In genomic region chr15:68055224-68055705, GRCh38 we compare ENCODE assay signal across 8 cellular contexts. TPM values are rescaled to one million over a fixed set of nuclear protein-coding genes. Genes with fewer than 3 reads are reported as not detected.
DNase-seq lines count a peak whose midpoint lies in the region; TF ChIP-seq lines count a peak whose summit lies in the region.

No MANE protein-coding gene starts in this region.

- no peak overlapping the region for H2AFZ ChIP-seq in KMS-11 (ENCODE audit: low read depth)

- CTCF ChIA-PET in BJ (lab: Yijun Ruan, JAX): interaction anchor here (1.4 to 2.4 kb wide), 2 partner anchors 10 to 192 kb away, joined by 5 to 14 read pairs; no protein-coding TSS in a partner anchor

- H3K79me2 ChIP-seq in KMS-11 (ENCODE audit: insufficient read depth, low read depth): peaks cover 60% of the 10 kb centered on the region

- peak overlapping the region; percentile 74; the same call in 1 of the 2 replicates for H3K9ac ChIP-seq in KMS-11

- peaks cover 24% of the 10 kb centered on the region for H3K4me1 ChIP-seq in KMS-11 (ENCODE audit: low read depth, poor library complexity, severe bottlenecking)

- H3K36me3 ChIP-seq in BJ (ENCODE audit: control insufficient read depth, insufficient read depth, low read length): no peaks in the 10 kb centered on the region; the same call in 1 of the 2 replicates
- no peaks in the 10 kb centered on the region for H3K36me3 ChIP-seq in KMS-11 (ENCODE audit: insufficient read depth)
- H3K36me3 ChIP-seq in kidney epithelial cell (ENCODE audit: control insufficient read depth, insufficient read depth, low read length): no peaks in the 10 kb centered on the region

- DNase-seq in BJ (ENCODE audit: low read depth): no peak
- peak; percentile 71 for DNase-seq in GM20000 (ENCODE audit: low spot score)
- peak; percentile 27 for DNase-seq in UCSD-AML1 (lab: John Stamatoyannopoulos, UW; ENCODE audit: unreplicated experiment)
- DNase-seq in T47D (ENCODE audit: low read depth in 1 of 2, low spot score in 1 of 2): peak; percentile 18 to 27
- peak; percentile 52 for DNase-seq in kidney epithelial cell (ENCODE audit: low read depth)
- peak; percentile 32 to 66 (median 50) for DNase-seq in stimulated activated CD4-positive, alpha-beta T cell treated with anti-CD3 and anti-CD28 coated beads, Interleukin-1b, Interleukin-23, amount 100 ng/mL, for 24 hours (ENCODE audit: low read depth in 4 of 4, low spot score in 1 of 4)
- no peak for DNase-seq in LoVo (ENCODE audit: low spot score)

- in situ Hi-C loops in T47D (cut with HindIII; ENCODE audit: low pct_unique_long_range_greater_than_20kb, low sequenced_read_pairs): no loop called here

- no peak overlapping the region; the same call in 1 of the 2 replicates for H3K27ac ChIP-seq in KMS-11

- peaks cover 19% of the 10 kb centered on the region; the same call in 1 of the 2 replicates for H4K20me1 ChIP-seq in KMS-11 (ENCODE audit: insufficient read depth)

- POLR2A ChIA-PET in BJ (lab: Charles Lee): no interaction called here

- H3K27me3 ChIP-seq in BJ (ENCODE audit: control insufficient read depth, insufficient read depth, low read length): no peaks in the 10 kb centered on the region
- no peaks in the 10 kb centered on the region for H3K27me3 ChIP-seq in KMS-11 (ENCODE audit: insufficient read depth, low read depth)
- no peaks in the 10 kb centered on the region for H3K27me3 ChIP-seq in kidney epithelial cell (ENCODE audit: control insufficient read depth, insufficient read depth, low read length)

- H3K4me2 ChIP-seq in KMS-11: peak overlapping the region; percentile 71

- peak overlapping the region; percentile 72 for H3K4me3 ChIP-seq in BJ (ENCODE audit: low read depth, low read length)
- no peak overlapping the region for H3K4me3 ChIP-seq in KMS-11 (IDR thresholded peaks at IDR 0.05; ENCODE audit: insufficient read depth, low read depth, low read length)
- peak overlapping the region; percentile 75 for H3K4me3 ChIP-seq in kidney epithelial cell (ENCODE audit: low read depth, low read length)

- TF ChIP-seq CTCF in BJ (IDR thresholded peaks at IDR 0.05; ENCODE audit: insufficient read depth, low read depth, low read length) (no peak), GM20000 (IDR thresholded peaks at IDR 0.05; ENCODE audit: extremely low read depth, missing control alignments) (no peak), KMS-11 (conservative IDR thresholded peaks at IDR 0.05; ENCODE audit: low read depth, low read length) (no peak), kidney epithelial cell (IDR thresholded peaks at IDR 0.05; ENCODE audit: insufficient read depth, low read length, poor library complexity, severe bottlenecking) (no peak)

RNA-seq across cellular contexts. Expression of gene PIAS1, which starts 1.1 kb away (rescaled TPM):
- polyA plus RNA-seq in BJ (2011; rRNA removed): 37.4 and 42.3 TPM in 2 replicates
- polyA minus RNA-seq in BJ (2011; rRNA and poly(A)+ RNA removed): 51.2 and 60.8 TPM in 2 replicates
- total RNA-seq in kidney epithelial cell: 8.6 and 13.4 TPM in 2 replicates

Comparison
In these comparisons a context has a peak if more than half of its experiments do, and no peak if none do; other contexts are left out.
1. DNase-seq: peak in GM20000 (single experiment), UCSD-AML1 (single experiment), T47D (2 of 2), kidney epithelial cell (single experiment) and stimulated activated CD4-positive, alpha-beta T cell treated with anti-CD3 and anti-CD28 coated beads, Interleukin-1b, Interleukin-23, amount 100 ng/mL, for 24 hours (4 of 4); none in BJ (single experiment) and LoVo (single experiment).